ENCODE assay signal across 14 cellular contexts in genomic region chr12:124698211-124698997, GRCh38.
DNase-seq lines count a peak whose midpoint lies in the region; TF ChIP-seq lines count a peak whose summit lies in the region.
"Had no signal": no experiment of that assay in that cellular context is flagged by ENCODE, and none has a peak within 500 bp of the region (broad histone marks: within the 10 kb centered on the region; RNA-seq: fewer than 3 reads in every experiment).

No MANE protein-coding gene starts in this region.

- H3K27ac Mint-ChIP-seq in type B pancreatic cell: peak overlapping the region; percentile 45
- H3K27ac Mint-ChIP-seq: activated CD8-positive, alpha-beta T cell treated with anti-CD3 and anti-CD28 coated beads, Interleukin-2, amount 10 ng/mL, durations not matched to agents 7 days and 5 days; activated naive CD8-positive, alpha-beta T cell treated with anti-CD3 and anti-CD28 coated beads for 36 hours had no signal

- H3K9me3 Mint-ChIP-seq in type B pancreatic cell: no peaks in the 10 kb centered on the region
- H3K9me3 Mint-ChIP-seq: activated naive CD8-positive, alpha-beta T cell treated with anti-CD3 and anti-CD28 coated beads for 36 hours had no signal

- H3K4me3 ChIP-seq in fibroblast of the aortic adventitia (ENCODE audit: low read depth, low read length) (no peak overlapping the region), muscle layer of colon (ENCODE audit: low read depth in 1 of 2, low read length in 2 of 2) (no peak overlapping the region)

- peak overlapping the region; percentile 44 for H3K27ac ChIP-seq in muscle layer of colon (ENCODE audit: low read depth, low read length)
- H3K27ac ChIP-seq: 22Rv1 had no signal

- H3K4me1 ChIP-seq in muscle layer of colon (ENCODE audit: insufficient read depth, low read length): peaks cover 12% of the 10 kb centered on the region

- peaks cover 31% of the 10 kb centered on the region for H3K4me1 Mint-ChIP-seq in type B pancreatic cell (ENCODE audit: unreplicated experiment)

- no peaks in the 10 kb centered on the region for H3K36me3 ChIP-seq in muscle layer of colon (ENCODE audit: insufficient read depth, low read length)

- no peak overlapping the region for H3K9ac ChIP-seq in muscle layer of colon (ENCODE audit: low read length)

- H3K4me3 Mint-ChIP-seq in type B pancreatic cell: no peak overlapping the region
- H3K4me3 Mint-ChIP-seq: activated CD8-positive, alpha-beta T cell treated with anti-CD3 and anti-CD28 coated beads, Interleukin-2, amount 10 ng/mL, durations not matched to agents 7 days and 5 days; activated naive CD8-positive, alpha-beta T cell treated with anti-CD3 and anti-CD28 coated beads for 36 hours had no signal

- no peaks in the 10 kb centered on the region for H3K36me3 Mint-ChIP-seq in type B pancreatic cell
- H3K36me3 Mint-ChIP-seq: activated naive CD8-positive, alpha-beta T cell treated with anti-CD3 and anti-CD28 coated beads for 36 hours had no signal

- H3K9me3 ChIP-seq in muscle layer of colon (ENCODE audit: low read length): no peaks in the 10 kb centered on the region

- H3K27me3 ChIP-seq in muscle layer of colon (ENCODE audit: control insufficient read depth in 1 of 2, insufficient read depth in 2 of 2, low read length in 2 of 2): no peaks in the 10 kb centered on the region

- no peak for TF ChIP-seq CTCF in fibroblast of the aortic adventitia (IDR thresholded peaks at IDR 0.05; ENCODE audit: insufficient read depth, low read length)
- no peak for TF ChIP-seq CTCF in type B pancreatic cell (conservative IDR thresholded peaks at IDR 0.05)

- no peaks in the 10 kb centered on the region for H3K27me3 Mint-ChIP-seq in type B pancreatic cell

- DNase-seq in NCI-H187 (lab: John Stamatoyannopoulos, UW) (peak; percentile 26 to 54), NCI-H187 treated with DMSO at 0.1 percent for 48 hours (lab: John Stamatoyannopoulos, UW) (no peak), fibroblast of the aortic adventitia (ENCODE audit: low read depth) (peak; percentile 98), type B pancreatic cell (ENCODE audit: extremely low spot score, unreplicated experiment) (no peak), NCI-H1436 (lab: John Stamatoyannopoulos, UW) (no peak), HCEC 1CT (no peak)
- DNase-seq in activated naive CD4-positive, alpha-beta T cell (lab: John Stamatoyannopoulos, UW): no peak
- DNase-seq: activated CD8-positive, alpha-beta T cell treated with anti-CD3 and anti-CD28 coated beads, Interleukin-2, amount 10 ng/mL, durations not matched to agents 7 days and 5 days; activated naive CD8-positive, alpha-beta T cell treated with anti-CD3 and anti-CD28 coated beads for 36 hours; erythroblast; NCI-H526 treated with DMSO at 0.1 percent for 48 hours; SW 1271 had no signal

Comparison
In these comparisons a context has a peak if more than half of its experiments do, and no peak if none do; other contexts are left out.
1. DNase-seq: peak in NCI-H187 (2 of 2) and fibroblast of the aortic adventitia (single experiment); none in NCI-H187 treated with DMSO at 0.1 percent for 48 hours (single experiment), type B pancreatic cell (single experiment), activated naive CD4-positive, alpha-beta T cell (0 of 4), NCI-H1436 (single experiment) and HCEC 1CT (single experiment).